9 cellular contexts compared by ENCODE assay signal in genomic region chr11:1757861-1758610, GRCh38. TPM values are rescaled to one million over a fixed set of nuclear protein-coding genes. Genes with fewer than 3 reads are reported as not detected.
DNase-seq lines count a peak whose midpoint lies in the region; ATAC-seq and TF ChIP-seq lines count a peak whose summit lies in the region.
"Had no signal": no experiment of that assay in that cellular context is flagged by ENCODE, and none has a peak within 500 bp of the region (broad histone marks: within the 10 kb centered on the region; RNA-seq: fewer than 3 reads in every experiment).

No MANE protein-coding gene starts in this region.

- H3K27me3 ChIP-seq in right lobe of liver (no peaks in the 10 kb centered on the region), thymus (ENCODE audit: control insufficient read depth, insufficient read depth) (no peaks in the 10 kb centered on the region)

- no peaks in the 10 kb centered on the region for H3K9me3 Mint-ChIP-seq in activated T-helper 2 cell treated with anti-CD3 and anti-CD28 coated beads, Interferon-gamma antibody, Interleukin-2, Interleukin-4, amounts not matched to agents 10 μg/mL and 5 μg/mL and 100 μg/mL, durations not matched to agents 14 hours and 24 hours and 36 hours

- peaks cover 7 to 72% (median 37%) of the 10 kb centered on the region in 4 donors for H3K36me3 ChIP-seq in right lobe of liver
- peaks cover 52% of the 10 kb centered on the region for H3K36me3 ChIP-seq in thymus (ENCODE audit: control insufficient read depth, insufficient read depth)

- TF ChIP-seq POLR2A in right lobe of liver (IDR thresholded peaks at IDR 0.05) = no peak

- 81% methylated on average over 6 of the region's 17 CpGs for WGBS in right lobe of liver (ENCODE audit: insufficient coverage, low coverage, low lambda C conversion rate, missing lambda C conversion rate)
- WGBS in thymus = 10% methylated on average over 17 of the region's 17 CpGs

- peaks cover 0 to 66% (median 33%) of the 10 kb centered on the region in 4 donors for H3K4me1 ChIP-seq in right lobe of liver
- H3K4me1 ChIP-seq in thymus (ENCODE audit: control insufficient read depth, insufficient read depth, low read length) = peaks cover 55% of the 10 kb centered on the region

- H3K27me3 Mint-ChIP-seq in activated T-helper 2 cell treated with anti-CD3 and anti-CD28 coated beads, Interferon-gamma antibody, Interleukin-2, Interleukin-4, amounts not matched to agents 10 μg/mL and 5 μg/mL and 100 μg/mL, durations not matched to agents 14 hours and 24 hours and 36 hours (ENCODE audit: low read depth) = no peaks in the 10 kb centered on the region

- H3K4me3 ChIP-seq in right lobe of liver (no peak overlapping the region), thymus (ENCODE audit: low read length) (peak overlapping the region; percentile 28)

- H3K4me3 Mint-ChIP-seq in activated T-helper 2 cell treated with anti-CD3 and anti-CD28 coated beads, Interferon-gamma antibody, Interleukin-2, Interleukin-4, amounts not matched to agents 10 μg/mL and 5 μg/mL and 100 μg/mL, durations not matched to agents 14 hours and 24 hours and 36 hours (ENCODE audit: low read depth) = peak overlapping the region; percentile 57

- no peaks in the 10 kb centered on the region for H3K9me3 ChIP-seq in right lobe of liver
- H3K9me3 ChIP-seq in thymus (ENCODE audit: control insufficient read depth) = no peaks in the 10 kb centered on the region

- intact Hi-C loops in activated T-helper 2 cell treated with anti-CD3 and anti-CD28 coated beads, Interferon-gamma antibody, Interleukin-2, Interleukin-4, amounts not matched to agents 10 μg/mL and 5 μg/mL and 100 μg/mL, durations not matched to agents 14 hours and 24 hours and 36 hours (cut with micrococcal nuclease) = no loop called here
- intact Hi-C loops in right lobe of liver (cut with DNase I) = loop anchor here in 1 of 2 donors (10.0 kb wide), 1 partner anchor 637 kb away; no protein-coding TSS in a partner anchor

- peaks cover 27% of the 10 kb centered on the region for H3K4me1 Mint-ChIP-seq in activated T-helper 2 cell treated with anti-CD3 and anti-CD28 coated beads, Interferon-gamma antibody, Interleukin-2, Interleukin-4, amounts not matched to agents 10 μg/mL and 5 μg/mL and 100 μg/mL, durations not matched to agents 14 hours and 24 hours and 36 hours (ENCODE audit: low read depth)

- H3K27ac Mint-ChIP-seq in activated T-helper 2 cell treated with anti-CD3 and anti-CD28 coated beads, Interferon-gamma antibody, Interleukin-2, Interleukin-4, amounts not matched to agents 10 μg/mL and 5 μg/mL and 100 μg/mL, durations not matched to agents 14 hours and 24 hours and 36 hours = peak overlapping the region; percentile 81

- no peak for TF ChIP-seq CTCF in right lobe of liver (IDR thresholded peaks at IDR 0.05)

- H3K27ac ChIP-seq in right lobe of liver (peak overlapping the region; percentile 4 to 99 (median 56)), thymus (ENCODE audit: low read depth) (peak overlapping the region; percentile 89)

- ATAC-seq in right lobe of liver = peak in 2 of 4 donors; percentile 1

- peak in 3 of 4 experiments; percentile 29 to 57 (median 39) for DNase-seq in activated CD4-positive, CD25-positive, alpha-beta regulatory T cell (lab: John Stamatoyannopoulos, UW)
- no peak for DNase-seq in activated CD4-positive, CD25-positive, alpha-beta regulatory T cell treated with anti-CD3 and anti-CD28 coated beads, Interleukin-2, amount 50 U/mL, for 72 hours
- DNase-seq in activated T-helper 2 cell treated with anti-CD3 and anti-CD28 coated beads, Interferon-gamma antibody, Interleukin-2, Interleukin-4, amounts not matched to agents 10 μg/mL and 5 μg/mL and 100 μg/mL, durations not matched to agents 14 hours and 24 hours and 36 hours (ENCODE audit: low spot score) = no peak
- DNase-seq in right lobe of liver (peak in 2 of 3 donors; percentile 64), ureter (ENCODE audit: low spot score) (no peak), putamen (ENCODE audit: low spot score) (no peak), AG20443 (ENCODE audit: low spot score) (no peak)

- H3K36me3 Mint-ChIP-seq in activated T-helper 2 cell treated with anti-CD3 and anti-CD28 coated beads, Interferon-gamma antibody, Interleukin-2, Interleukin-4, amounts not matched to agents 10 μg/mL and 5 μg/mL and 100 μg/mL, durations not matched to agents 14 hours and 24 hours and 36 hours (ENCODE audit: low read depth) = peaks cover 26% of the 10 kb centered on the region

RNA-seq across cellular contexts. Expression of gene CTSD, which starts 5.7 kb away (rescaled TPM):
- total RNA-seq in activated T-helper 2 cell treated with anti-CD3 and anti-CD28 coated beads, Interferon-gamma antibody, Interleukin-2, Interleukin-4, amounts not matched to agents 10 μg/mL and 5 μg/mL and 100 μg/mL, durations not matched to agents 14 hours and 24 hours and 36 hours = 73.5 and 76.3 TPM in 2 replicates
- total RNA-seq in right lobe of liver (1,000 to 10,000 TPM in 3 of 6 experiments, 100 to 1,000 TPM in 3; 515 to 1,549 (median 1,009) TPM), ureter (1,385 TPM)
- polyA plus RNA-seq in thymus = 487 TPM

RNA-seq across cellular contexts. Expression of gene IFITM10, which starts 7.6 kb away (rescaled TPM):
- 0.14 and 0.34 TPM in 2 replicates for total RNA-seq in activated T-helper 2 cell treated with anti-CD3 and anti-CD28 coated beads, Interferon-gamma antibody, Interleukin-2, Interleukin-4, amounts not matched to agents 10 μg/mL and 5 μg/mL and 100 μg/mL, durations not matched to agents 14 hours and 24 hours and 36 hours
- total RNA-seq in right lobe of liver (10 to 100 TPM in 1 of 6 experiments, 1 to 10 TPM in 5; 1.3 to 11.4 (median 6.7) TPM), ureter (49.2 TPM)
- 0.80 TPM for polyA plus RNA-seq in thymus
- total RNA-seq: A673 had no signal

Comparison
In these comparisons a context has a peak if more than half of its experiments do, and no peak if none do; other contexts are left out.
1. DNase-seq: peak in activated CD4-positive, CD25-positive, alpha-beta regulatory T cell (3 of 4) and right lobe of liver (2 of 3); none in activated CD4-positive, CD25-positive, alpha-beta regulatory T cell treated with anti-CD3 and anti-CD28 coated beads, Interleukin-2, amount 50 U/mL, for 72 hours (single experiment), activated T-helper 2 cell treated with anti-CD3 and anti-CD28 coated beads, Interferon-gamma antibody, Interleukin-2, Interleukin-4, amounts not matched to agents 10 μg/mL and 5 μg/mL and 100 μg/mL, durations not matched to agents 14 hours and 24 hours and 36 hours (single experiment), ureter (single experiment), putamen (single experiment) and AG20443 (single experiment).